Comparison of ENCODE assay signal across 26 cellular contexts in genomic region chr1:201705389-201705788, GRCh38.
"Had no signal": no experiment of that assay in that cellular context is flagged by ENCODE, and none has a peak within 500 bp of the region (broad histone marks: within the 10 kb centered on the region; RNA-seq: fewer than 3 reads in every experiment).

No MANE protein-coding gene starts in this region.

- H3K4me1 Mint-ChIP-seq: activated B cell treated with CpG ODN at 0.5 μM for 24 hours; activated CD8-positive, alpha-beta memory T cell treated with anti-CD3 and anti-CD28 coated beads, Interleukin-2, amount 10 ng/mL, durations not matched to agents 7 days and 5 days had no signal

- H3K4me2 ChIP-seq: hepatocyte had no signal

- H3K27me3 ChIP-seq: hepatocyte, right atrium auricular region, vagina had no signal

- H3K4me3 ChIP-seq: hepatocyte, left ventricle myocardium inferior, lung, right atrium auricular region, thoracic aorta, vagina had no signal

- H3K36me3 ChIP-seq: left ventricle myocardium inferior, right atrium auricular region, thoracic aorta, vagina had no signal

- H3K9me3 ChIP-seq: left ventricle myocardium inferior, right atrium auricular region, thoracic aorta, vagina had no signal

- DNase-seq: activated B cell treated with CpG ODN at 0.5 μM for 24 hours; activated CD4-positive, alpha-beta T cell treated with anti-CD3 and anti-CD28 coated beads, Interleukin-2, amount 50 U/mL, for 1 hour; activated CD8-positive, alpha-beta memory T cell treated with anti-CD3 and anti-CD28 coated beads, Interleukin-2, amount 10 ng/mL, durations not matched to agents 7 days and 5 days; activated CD8-positive, alpha-beta T cell treated with anti-CD3 and anti-CD28 coated beads for 36 hours; activated T-cell treated with anti-CD3 and anti-CD28 coated beads, Interleukin-2, amount 50 U/mL, for 48 hours; anterior cingulate cortex; dermis blood vessel endothelial cell; effector CD4-positive, alpha-beta T cell; islet precursor cell; left ventricle myocardium inferior; naive B cell; occipital lobe; stimulated activated CD4-positive, alpha-beta T cell treated with anti-CD3 and anti-CD28 coated beads, Interleukin-2, amount 100 ng/mL, for 48 hours; stimulated activated naive CD8-positive, alpha-beta T cell treated with anti-CD3 and anti-CD28 coated beads, Interleukin-15, Interleukin-2, amounts not matched to agents 100 U/mL and 50 U/mL, for 24 hours; T-cell had no signal

- H2AFZ ChIP-seq: hepatocyte had no signal

- H3K4me3 Mint-ChIP-seq: activated B cell treated with CpG ODN at 0.5 μM for 24 hours; activated CD8-positive, alpha-beta memory T cell treated with anti-CD3 and anti-CD28 coated beads, Interleukin-2, amount 10 ng/mL, durations not matched to agents 7 days and 5 days; activated CD8-positive, alpha-beta T cell treated with anti-CD3 and anti-CD28 coated beads for 36 hours; mesothelial cell of epicardium; naive B cell; T-cell; T-helper 2 cell treated with Interferon-gamma antibody and Interleukin-4, amounts not matched to agents 5 μg/mL and 100 μg/mL, for 36 hours; type B pancreatic cell had no signal

- H3K27me3 Mint-ChIP-seq: type B pancreatic cell had no signal

- H3K27ac ChIP-seq: epithelial cell of prostate, hepatocyte, right atrium auricular region, thoracic aorta had no signal

- H3K36me3 Mint-ChIP-seq: activated CD8-positive, alpha-beta memory T cell treated with anti-CD3 and anti-CD28 coated beads, Interleukin-2, amount 10 ng/mL, durations not matched to agents 7 days and 5 days; activated naive CD4-positive, alpha-beta T cell treated with anti-CD3 and anti-CD28 coated beads, Interleukin-2, amount 50 U/mL, for 72 hours; mesothelial cell of epicardium; T-cell had no signal

- ATAC-seq: activated CD8-positive, alpha-beta memory T cell treated with anti-CD3 and anti-CD28 coated beads, Interleukin-2, amount 10 ng/mL, durations not matched to agents 7 days and 5 days; activated CD8-positive, alpha-beta T cell treated with anti-CD3 and anti-CD28 coated beads for 36 hours; activated naive CD4-positive, alpha-beta T cell treated with anti-CD3 and anti-CD28 coated beads, Interleukin-2, amount 50 U/mL, for 72 hours; stimulated activated naive CD8-positive, alpha-beta T cell treated with anti-CD3 and anti-CD28 coated beads, Interleukin-15, Interleukin-2, amounts not matched to agents 100 U/mL and 50 U/mL, for 24 hours; T-cell had no signal

- H3K27ac Mint-ChIP-seq: activated B cell treated with CpG ODN at 0.5 μM for 24 hours; activated CD8-positive, alpha-beta memory T cell treated with anti-CD3 and anti-CD28 coated beads, Interleukin-2, amount 10 ng/mL, durations not matched to agents 7 days and 5 days; activated CD8-positive, alpha-beta T cell treated with anti-CD3 and anti-CD28 coated beads for 36 hours; activated naive CD4-positive, alpha-beta T cell treated with anti-CD3 and anti-CD28 coated beads, Interleukin-2, amount 50 U/mL, for 72 hours; activated T-helper 2 cell treated with anti-CD3 and anti-CD28 coated beads, Interferon-gamma antibody, Interleukin-2, Interleukin-4, amounts not matched to agents 10 μg/mL and 5 μg/mL and 100 μg/mL, durations not matched to agents 14 hours and 24 hours and 36 hours; mesothelial cell of epicardium; T-cell; T-helper 2 cell treated with Interferon-gamma antibody and Interleukin-4, amounts not matched to agents 5 μg/mL and 100 μg/mL, for 36 hours; type B pancreatic cell had no signal
